Comparison of ENCODE assay signal across 22 cellular contexts in the genomic region with DNA sequence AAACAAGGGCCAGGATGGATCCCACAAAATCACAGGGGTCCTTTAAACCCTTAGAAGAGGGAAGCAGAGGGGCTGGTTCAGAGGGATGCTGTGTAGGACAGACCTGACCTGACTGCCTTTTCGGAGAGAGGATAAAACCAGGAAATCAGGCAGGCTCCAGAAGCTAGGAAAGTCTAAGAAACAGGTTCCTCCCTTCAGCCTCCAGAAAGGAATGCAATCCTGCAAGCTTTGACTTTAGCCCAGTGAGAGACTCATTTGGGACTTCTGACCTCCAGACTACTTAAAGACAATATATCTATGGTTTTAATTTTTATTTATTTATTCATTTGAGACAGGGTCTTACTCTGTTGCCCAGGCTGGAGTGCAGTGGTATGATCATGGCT. TPM values are rescaled to one million over a fixed set of nuclear protein-coding genes. Genes with fewer than 3 reads are reported as not detected.
DNase-seq lines count a peak whose midpoint lies in the region; ATAC-seq and TF ChIP-seq lines count a peak whose summit lies in the region.
"Had no signal": no experiment of that assay in that cellular context is flagged by ENCODE, and none has a peak within 500 bp of the region (broad histone marks: within the 10 kb centered on the region; RNA-seq: fewer than 3 reads in every experiment).

No MANE protein-coding gene starts in this region.

- in situ Hi-C loops in mammary epithelial cell (cut with MboI; ENCODE audit: low sequenced_read_pairs in 2 of 2), result no loop called here

- H3K14ac ChIP-seq in trophoblast cell (ENCODE audit: low read length), result no peak overlapping the region

- H3K4me1 Mint-ChIP-seq in effector memory CD8-positive, alpha-beta T cell (ENCODE audit: low read depth in 2 of 2), result peaks cover 9 to 13% of the 10 kb centered on the region in 2 donors
- H3K4me1 Mint-ChIP-seq in endodermal cell, result peaks cover 27% of the 10 kb centered on the region

- TF ChIP-seq POLR2A in breast epithelium (IDR thresholded peaks at IDR 0.05), result no peak

- WGBS in mammary epithelial cell (ENCODE audit: low coverage, missing lambda C conversion rate), result 71% methylated on average over 1 of the region's 1 CpG
- no CpG with 5 or more reads among the region's 1 CpG for WGBS in trophoblast cell (ENCODE audit: extremely low coverage, insufficient coverage, insufficient read length)
- WGBS in endodermal cell (ENCODE audit: insufficient coverage in 1 of 2, insufficient read length in 1 of 2), 2 experiments, result 94 to 100% methylated on average over 1 of the region's 1 CpG

- H2BK5ac ChIP-seq in trophoblast cell (ENCODE audit: low read depth, low read length, poor library complexity), result no peak overlapping the region

- dilution Hi-C loops in mammary epithelial cell (cut with HindIII; ENCODE audit: low sequenced_read_pairs), result no loop called here

- no peak overlapping the region for H3K23ac ChIP-seq in trophoblast cell (ENCODE audit: low read length)

- H3K36me3 ChIP-seq in breast epithelium, result no peaks in the 10 kb centered on the region
- no peaks in the 10 kb centered on the region for H3K36me3 ChIP-seq in mammary epithelial cell (ENCODE audit: insufficient read depth, low read length)
- peaks cover 0 to 22% of the 10 kb centered on the region in 2 donors for H3K36me3 ChIP-seq in left lung
- H3K36me3 ChIP-seq in trophoblast cell (ENCODE audit: control insufficient read depth in 1 of 2, insufficient read depth in 2 of 2, low read length in 2 of 2), result peaks cover 16 to 26% of the 10 kb centered on the region in 2 experiments
- H3K36me3 ChIP-seq in endodermal cell (ENCODE audit: control insufficient read depth, insufficient read depth, low read length), result peaks cover 11% of the 10 kb centered on the region

- peak overlapping the region; percentile 2 for H4K91ac ChIP-seq in trophoblast cell (ENCODE audit: low read depth, low read length)

- no peak overlapping the region for H4K12ac ChIP-seq in trophoblast cell (ENCODE audit: low read depth, low read length)

- H3K27me3 ChIP-seq in breast epithelium, result no peaks in the 10 kb centered on the region
- no peaks in the 10 kb centered on the region for H3K27me3 ChIP-seq in mammary epithelial cell (ENCODE audit: insufficient read depth, low read length)
- no peaks in the 10 kb centered on the region for H3K27me3 ChIP-seq in left lung
- no peaks in the 10 kb centered on the region for H3K27me3 ChIP-seq in trophoblast cell (ENCODE audit: insufficient read depth, low read length)
- H3K27me3 ChIP-seq in endodermal cell (ENCODE audit: control insufficient read depth, insufficient read depth, low read length, poor library complexity, severe bottlenecking), result no peaks in the 10 kb centered on the region
- H3K27me3 ChIP-seq: ascending aorta, heart right ventricle, testis had no signal

- H3K4me3 ChIP-seq in breast epithelium (no peak overlapping the region), mammary epithelial cell (replicated peaks in 1 of 3; ENCODE audit: insufficient read depth in 1 of 3, low read depth in 2 of 3, low read length in 3 of 3) (no peak overlapping the region), left lung (no peak overlapping the region), trophoblast cell (ENCODE audit: low read depth, low read length) (no peak overlapping the region), endodermal cell (ENCODE audit: low read length) (no peak overlapping the region)
- H3K4me3 ChIP-seq: ascending aorta, heart right ventricle, testis had no signal

- H3K4me2 ChIP-seq in mammary epithelial cell (ENCODE audit: insufficient read depth, low read depth, low read length) (no peak overlapping the region), trophoblast cell (ENCODE audit: low read length) (peak overlapping the region; percentile 27)

- ATAC-seq in left lung, result peak; percentile 4
- no peak for ATAC-seq in esophagus mucosa
- ATAC-seq in effector memory CD8-positive, alpha-beta T cell (replicated peaks), result no peak
- ATAC-seq: activated CD4-positive, CD25-positive, alpha-beta regulatory T cell treated with anti-CD3 and anti-CD28 coated beads, Interleukin-2, amount 50 U/mL, for 24 hours had no signal

- no peak overlapping the region for H4K8ac ChIP-seq in trophoblast cell (ENCODE audit: low read depth, low read length)

- H4K20me1 ChIP-seq in mammary epithelial cell (ENCODE audit: insufficient read depth, low read length), result no peaks in the 10 kb centered on the region

- peak in 1 of 2 donors; percentile 24 for DNase-seq in breast epithelium (ENCODE audit: low spot score in 2 of 2)
- DNase-seq in mammary epithelial cell, result no peak
- no peak for DNase-seq in left lung
- peak; percentile 56 to 77 for DNase-seq in trophoblast cell
- DNase-seq in effector memory CD8-positive, alpha-beta T cell, result no peak
- no peak for DNase-seq in NCI-H2196 (lab: John Stamatoyannopoulos, UW; ENCODE audit: unreplicated experiment)
- DNase-seq in endodermal cell, result no peak
- DNase-seq: activated naive CD4-positive, alpha-beta T cell treated with anti-CD3 and anti-CD28 coated beads, Interleukin-2, amount 50 U/mL, for 16 hours; activated T-cell treated with anti-CD3 and anti-CD28 coated beads, Interleukin-2, amount 50 U/mL, for 48 hours; heart right ventricle; IMR-90; mesenchymal stem cell; NCI-H1694 treated with DMSO at 0.1 percent for 48 hours; NCI-H2227 treated with DMSO at 0.1 percent for 48 hours; T1000; testis had no signal

- H3K4ac ChIP-seq in trophoblast cell (ENCODE audit: low read depth, low read length), result peak overlapping the region; percentile 53

- peaks cover 25% of the 10 kb centered on the region for H3K79me1 ChIP-seq in trophoblast cell (ENCODE audit: low read length)

- CTCF ChIA-PET in mammary epithelial cell (lab: Charles Lee; ENCODE audit: low non-redundant PET), result no interaction called here

- no peaks in the 10 kb centered on the region for H3K9me3 Mint-ChIP-seq in effector memory CD8-positive, alpha-beta T cell
- H3K9me3 Mint-ChIP-seq in endodermal cell, result peaks cover 2% of the 10 kb centered on the region
- H3K9me3 Mint-ChIP-seq: neural crest cell had no signal

- no peak overlapping the region for H3K4me3 Mint-ChIP-seq in effector memory CD8-positive, alpha-beta T cell
- no peak overlapping the region for H3K4me3 Mint-ChIP-seq in endodermal cell
- H3K4me3 Mint-ChIP-seq: B cell had no signal

- H3K4me1 ChIP-seq in breast epithelium (no peaks in the 10 kb centered on the region), mammary epithelial cell (ENCODE audit: insufficient read depth, low read length) (peaks cover 9% of the 10 kb centered on the region), left lung (peaks cover 18 to 67% of the 10 kb centered on the region in 2 donors), trophoblast cell (ENCODE audit: control insufficient read depth in 1 of 2, insufficient read depth in 2 of 2, low read length in 2 of 2) (peaks cover 32 to 45% of the 10 kb centered on the region in 2 experiments), endodermal cell (ENCODE audit: control insufficient read depth, insufficient read depth, low read length) (peaks cover 9% of the 10 kb centered on the region)

- no peak overlapping the region for H2BK12ac ChIP-seq in trophoblast cell (ENCODE audit: low read length)

- H3K79me2 ChIP-seq in mammary epithelial cell (ENCODE audit: insufficient read depth, low read length) (peaks cover 71% of the 10 kb centered on the region), trophoblast cell (ENCODE audit: control insufficient read depth, insufficient read depth, low read length, poor library complexity) (peaks cover 30% of the 10 kb centered on the region)

- no peak overlapping the region for H2AK5ac ChIP-seq in trophoblast cell (ENCODE audit: low read length)

- peaks cover 4 to 5% of the 10 kb centered on the region in 2 donors for H3K27me3 Mint-ChIP-seq in effector memory CD8-positive, alpha-beta T cell
- no peaks in the 10 kb centered on the region for H3K27me3 Mint-ChIP-seq in endodermal cell (ENCODE audit: insufficient read depth)
- H3K27me3 Mint-ChIP-seq: B cell had no signal

- peak overlapping the region; percentile 77 to 83 for H3K27ac ChIP-seq in breast epithelium
- H3K27ac ChIP-seq in mammary epithelial cell (ENCODE audit: insufficient read depth, low read depth, low read length), result no peak overlapping the region
- peak overlapping the region; percentile 44 to 71 for H3K27ac ChIP-seq in left lung
- no peak overlapping the region for H3K27ac ChIP-seq in trophoblast cell (ENCODE audit: low read depth, low read length)
- no peak overlapping the region for H3K27ac ChIP-seq in endodermal cell (ENCODE audit: low read depth, low read length)
- H3K27ac ChIP-seq: 22Rv1, ascending aorta, testis had no signal

- intact Hi-C loops in breast epithelium (cut with DNase I; ENCODE audit: low total_unique reads), result no loop called here
- intact Hi-C loops in mammary epithelial cell (cut with micrococcal nuclease), result no loop called here
- intact Hi-C loops in left lung (cut with DNase I), result no loop called here

- no TSS peak for BruUV-seq in mammary epithelial cell (replicated peaks; lab: Mats Ljungman, UMichigan)

- H2AFZ ChIP-seq in mammary epithelial cell (ENCODE audit: low read depth, low read length) (no peak overlapping the region), trophoblast cell (ENCODE audit: insufficient read depth, low read length, poor library complexity) (no peak overlapping the region)

- H3K9ac ChIP-seq in mammary epithelial cell (ENCODE audit: insufficient read depth, low read length), result no peak overlapping the region
- H3K9ac ChIP-seq in trophoblast cell (ENCODE audit: low read length), result no peak overlapping the region
- no peak overlapping the region for H3K9ac ChIP-seq in endodermal cell (ENCODE audit: extremely low read depth, low read length, poor library complexity, severe bottlenecking)

- TF ChIP-seq CTCF in breast epithelium (IDR thresholded peaks at IDR 0.05), result no peak
- TF ChIP-seq CTCF in mammary epithelial cell (conservative IDR thresholded peaks at IDR 0.05 in 1 of 2, IDR thresholded peaks at IDR 0.05 in 1 of 2; ENCODE audit: extremely low read depth in 1 of 2, insufficient read depth in 1 of 2, low read depth in 1 of 2, low read length in 2 of 2), result no peak
- no peak for TF ChIP-seq CTCF in left lung (IDR thresholded peaks at IDR 0.05)
- no peak for TF ChIP-seq CTCF in endodermal cell (conservative IDR thresholded peaks at IDR 0.05)

- no peaks in the 10 kb centered on the region for H3K36me3 Mint-ChIP-seq in effector memory CD8-positive, alpha-beta T cell (ENCODE audit: insufficient read depth)
- peaks cover 19% of the 10 kb centered on the region for H3K36me3 Mint-ChIP-seq in endodermal cell (ENCODE audit: low read depth)

- no peak overlapping the region for H2BK120ac ChIP-seq in trophoblast cell (ENCODE audit: insufficient read depth, low read length, poor library complexity)

- H3K9me3 ChIP-seq in breast epithelium, result no peaks in the 10 kb centered on the region
- H3K9me3 ChIP-seq in mammary epithelial cell (replicated peaks; ENCODE audit: insufficient read depth, low read length), result no peaks in the 10 kb centered on the region
- no peaks in the 10 kb centered on the region for H3K9me3 ChIP-seq in left lung
- H3K9me3 ChIP-seq in trophoblast cell (ENCODE audit: insufficient read depth, low read depth, low read length), result peaks cover 2% of the 10 kb centered on the region
- no peaks in the 10 kb centered on the region for H3K9me3 ChIP-seq in endodermal cell (ENCODE audit: control insufficient read depth, low read length)
- H3K9me3 ChIP-seq: ascending aorta, testis had no signal

- H3K27ac Mint-ChIP-seq in effector memory CD8-positive, alpha-beta T cell, result no peak overlapping the region
- H3K27ac Mint-ChIP-seq in endodermal cell, result no peak overlapping the region

- H3K18ac ChIP-seq in trophoblast cell (ENCODE audit: low read length), result peak overlapping the region; percentile 28

RNA-seq across cellular contexts. Expression of a gene that starts 5.3 kb away (rescaled TPM):
- 10 to 100 TPM; 25.8 to 33.4 (median 30.0) TPM for total RNA-seq in breast epithelium
- 1 to 10 TPM; 5.5 to 6.1 TPM for total RNA-seq in mammary epithelial cell
- polyA plus RNA-seq in mammary epithelial cell, result 9.7 TPM
- polyA minus RNA-seq in mammary epithelial cell, result 21.6 TPM
- total RNA-seq in left lung, result 10 to 100 TPM; 36.2 to 42.4 TPM
- 29.9 and 30.6 TPM in 2 replicates for polyA plus RNA-seq in trophoblast cell (2013)
- 1.6 TPM for total RNA-seq in esophagus mucosa
- 10 to 100 TPM; 12.6 to 14.2 TPM for total RNA-seq in endodermal cell
- 5.4 TPM for polyA plus RNA-seq in endodermal cell (2013, experiment 1 of 2)
- 6.1 TPM for polyA plus RNA-seq in endodermal cell (2013, experiment 2 of 2)

RNA-seq across cellular contexts. Expression of a gene that starts 59.1 kb away (rescaled TPM):
- total RNA-seq in breast epithelium, result 10 to 100 TPM; 23.4 to 34.8 (median 32.1) TPM
- 10 to 100 TPM; 18.3 to 27.0 TPM for total RNA-seq in mammary epithelial cell
- polyA plus RNA-seq in mammary epithelial cell, result 19.5 TPM
- polyA minus RNA-seq in mammary epithelial cell, result 7.5 TPM
- total RNA-seq in left lung, result 10 to 100 TPM; 25.3 to 35.5 TPM
- 20.5 TPM in 2 replicates for polyA plus RNA-seq in trophoblast cell (2013)
- total RNA-seq in esophagus mucosa, result 21.4 TPM
- 10 to 100 TPM; 31.3 to 33.4 TPM for total RNA-seq in endodermal cell
- 23.2 TPM for polyA plus RNA-seq in endodermal cell (2013, experiment 1 of 2)
- 22.0 TPM for polyA plus RNA-seq in endodermal cell (2013, experiment 2 of 2)

Comparison
In these comparisons a context has a peak if more than half of its experiments do, and no peak if none do; other contexts are left out.
1. H3K27ac ChIP-seq: peak in breast epithelium (2 of 2) and left lung (2 of 2); none in mammary epithelial cell (single experiment), trophoblast cell (single experiment) and endodermal cell (single experiment).
2. DNase-seq: peak in trophoblast cell (2 of 2); none in mammary epithelial cell (single experiment), left lung (0 of 2), effector memory CD8-positive, alpha-beta T cell (0 of 3), NCI-H2196 (single experiment) and endodermal cell (single experiment).